Comparison of ENCODE assay signal across 21 cellular contexts in the genomic region with DNA sequence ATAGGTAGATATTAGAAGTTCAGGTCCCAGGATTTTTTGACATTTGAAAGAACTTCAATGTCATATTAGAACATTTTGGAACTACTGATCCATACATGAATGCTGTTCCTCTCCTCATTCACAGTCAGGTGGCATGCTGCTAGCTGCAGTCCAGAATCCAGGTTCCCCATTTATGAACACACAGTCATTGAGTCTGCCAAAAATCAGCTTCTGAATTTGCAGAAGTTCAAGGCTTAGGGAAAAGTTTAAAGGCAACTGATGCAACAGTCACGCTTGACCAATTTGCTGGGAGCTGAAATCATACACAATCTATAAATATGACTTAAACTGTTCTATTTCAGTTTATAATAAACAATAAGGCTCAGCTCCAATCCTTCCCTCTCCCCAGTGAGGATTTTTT. TPM values are rescaled to one million over a fixed set of nuclear protein-coding genes. Genes with fewer than 3 reads are reported as not detected.
A peak's percentile ranks its signal among the peaks of the same experiment; 100 is the strongest.
DNase-seq lines count a peak whose midpoint lies in the region; ATAC-seq and TF ChIP-seq lines count a peak whose summit lies in the region.
"Had no signal": no experiment of that assay in that cellular context is flagged by ENCODE, and none has a peak within 500 bp of the region (broad histone marks: within the 10 kb centered on the region; RNA-seq: fewer than 3 reads in every experiment).

No MANE protein-coding gene starts in this region.

- no peaks in the 10 kb centered on the region for H3K9me3 Mint-ChIP-seq in GM23338
- H3K9me3 Mint-ChIP-seq: IgD-negative memory B cell had no signal

- H3K4me1 Mint-ChIP-seq in GM23338: peaks cover 3% of the 10 kb centered on the region; the same call in 1 of the 3 replicates
- H3K4me1 Mint-ChIP-seq: IgD-negative memory B cell had no signal

- H3K4me1 ChIP-seq in right lobe of liver (peaks cover 0 to 52% (median 17%) of the 10 kb centered on the region in 4 donors), GM23338 (ENCODE audit: insufficient read depth) (no peaks in the 10 kb centered on the region)

- H3K36me3 ChIP-seq in right lobe of liver: no peaks in the 10 kb centered on the region
- H3K36me3 ChIP-seq in GM23338 (ENCODE audit: insufficient read depth): no peaks in the 10 kb centered on the region

- no peak overlapping the region for H3K27ac Mint-ChIP-seq in GM23338
- H3K27ac Mint-ChIP-seq: IgD-negative memory B cell had no signal

- intact Hi-C loops in right lobe of liver (cut with DNase I): no loop called here

- no peaks in the 10 kb centered on the region for H3K79me2 ChIP-seq in GM23338 (replicated peaks; ENCODE audit: insufficient read depth)

- no peak overlapping the region for H3K4me2 ChIP-seq in GM23338
- H3K4me2 ChIP-seq: PC-9 had no signal

- peak; percentile 60 for DNase-seq in KBM-7
- DNase-seq in NOMO-1 (lab: John Stamatoyannopoulos, UW; ENCODE audit: unreplicated experiment in 2 of 2): peak; percentile 50 to 70
- DNase-seq in SKM-1 (lab: John Stamatoyannopoulos, UW; ENCODE audit: unreplicated experiment): peak; percentile 88
- DNase-seq in right lobe of liver: peak in 1 of 3 donors; percentile 58
- DNase-seq in NCI-H1105 treated with DMSO at 0.1 percent for 48 hours (lab: John Stamatoyannopoulos, UW): no peak
- DNase-seq in GM23338 (ENCODE audit: low spot score): no peak
- DNase-seq in DMS53 treated with DMSO at 0.1 percent for 48 hours (lab: John Stamatoyannopoulos, UW; ENCODE audit: unreplicated experiment): no peak
- DNase-seq: C1 segment of cervical spinal cord, COR-L47, DMS153, HCEC 1CT, NCI-H1092, NCI-H1694 treated with DMSO at 0.1 percent for 48 hours, NCI-H2107, NCI-H2227 treated with DMSO at 0.1 percent for 48 hours, NCI-H524 treated with DMSO at 0.1 percent for 48 hours, PC-9 had no signal

- H3K36me3 Mint-ChIP-seq in GM23338 (ENCODE audit: low read depth): no peaks in the 10 kb centered on the region
- H3K36me3 Mint-ChIP-seq: IgD-negative memory B cell had no signal

- no peak overlapping the region for H3K4me3 Mint-ChIP-seq in GM23338
- H3K4me3 Mint-ChIP-seq: IgD-negative memory B cell had no signal

- in situ Hi-C loops in KBM-7 (cut with MboI; ENCODE audit: low pct_unique_long_range_greater_than_20kb, low sequenced_read_pairs): loop anchor here (25.0 kb wide), 1 partner anchor 388 kb away; no protein-coding TSS in a partner anchor

- no peaks in the 10 kb centered on the region for H3F3A ChIP-seq in GM23338 (replicated peaks; ENCODE audit: low read depth)

- no peak overlapping the region for H2AFZ ChIP-seq in GM23338
- H2AFZ ChIP-seq: PC-9 had no signal

- H3K27me3 Mint-ChIP-seq in GM23338 (ENCODE audit: insufficient read depth, low read depth, poor library complexity): peaks cover 2% of the 10 kb centered on the region

- peak; percentile 61 to 65 (median 62) for ATAC-seq in right lobe of liver
- no peak for ATAC-seq in GM23338

- 20% methylated on average over 1 of the region's 1 CpG for WGBS in right lobe of liver (ENCODE audit: insufficient coverage, low coverage, low lambda C conversion rate, missing lambda C conversion rate)

- no peak for TF ChIP-seq POLR2A in right lobe of liver (IDR thresholded peaks at IDR 0.05)

- H3K9me3 ChIP-seq in right lobe of liver: no peaks in the 10 kb centered on the region

- no peaks in the 10 kb centered on the region for H4K20me1 ChIP-seq in GM23338 (replicated peaks; ENCODE audit: insufficient read depth)

- peaks cover 4% of the 10 kb centered on the region; the same call in 1 of the 2 replicates for H3K9me2 ChIP-seq in GM23338 (ENCODE audit: insufficient read depth)

- H3K27me3 ChIP-seq in right lobe of liver (no peaks in the 10 kb centered on the region), GM23338 (ENCODE audit: insufficient read depth) (no peaks in the 10 kb centered on the region)

- TF ChIP-seq CTCF in right lobe of liver (IDR thresholded peaks at IDR 0.05): no peak
- no peak for TF ChIP-seq CTCF in GM23338 (conservative IDR thresholded peaks at IDR 0.05; ENCODE audit: low read depth in 2 of 2)

- peak overlapping the region in 2 of 3 donors; percentile 61 to 66 for H3K27ac ChIP-seq in right lobe of liver
- H3K27ac ChIP-seq in GM23338 (ENCODE audit: low read depth): no peak overlapping the region
- H3K27ac ChIP-seq: PC-9 had no signal

- H3K4me3 ChIP-seq in right lobe of liver (no peak overlapping the region), GM23338 (no peak overlapping the region)
- H3K4me3 ChIP-seq: PC-9 had no signal

TF ChIP-seq in GM23338, 12 proteins besides CTCF, POLR2A, EP300 and RAD21 (continues in another document):
- no peak for TF ChIP-seq EZH2 (IDR thresholded peaks at IDR 0.05; ENCODE audit: low read depth, unreplicated experiment)
- no peak for TF ChIP-seq STAT1 (IDR thresholded peaks at IDR 0.05; ENCODE audit: unreplicated experiment)
- no peak for TF ChIP-seq ZNF331 (CRISPR knock-in tag; IDR thresholded peaks at IDR 0.05; ENCODE audit: low read depth)
- TF ChIP-seq NANOG (IDR thresholded peaks at IDR 0.05; ENCODE audit: borderline replicate concordance): no peak
- TF ChIP-seq, protein P1, sequence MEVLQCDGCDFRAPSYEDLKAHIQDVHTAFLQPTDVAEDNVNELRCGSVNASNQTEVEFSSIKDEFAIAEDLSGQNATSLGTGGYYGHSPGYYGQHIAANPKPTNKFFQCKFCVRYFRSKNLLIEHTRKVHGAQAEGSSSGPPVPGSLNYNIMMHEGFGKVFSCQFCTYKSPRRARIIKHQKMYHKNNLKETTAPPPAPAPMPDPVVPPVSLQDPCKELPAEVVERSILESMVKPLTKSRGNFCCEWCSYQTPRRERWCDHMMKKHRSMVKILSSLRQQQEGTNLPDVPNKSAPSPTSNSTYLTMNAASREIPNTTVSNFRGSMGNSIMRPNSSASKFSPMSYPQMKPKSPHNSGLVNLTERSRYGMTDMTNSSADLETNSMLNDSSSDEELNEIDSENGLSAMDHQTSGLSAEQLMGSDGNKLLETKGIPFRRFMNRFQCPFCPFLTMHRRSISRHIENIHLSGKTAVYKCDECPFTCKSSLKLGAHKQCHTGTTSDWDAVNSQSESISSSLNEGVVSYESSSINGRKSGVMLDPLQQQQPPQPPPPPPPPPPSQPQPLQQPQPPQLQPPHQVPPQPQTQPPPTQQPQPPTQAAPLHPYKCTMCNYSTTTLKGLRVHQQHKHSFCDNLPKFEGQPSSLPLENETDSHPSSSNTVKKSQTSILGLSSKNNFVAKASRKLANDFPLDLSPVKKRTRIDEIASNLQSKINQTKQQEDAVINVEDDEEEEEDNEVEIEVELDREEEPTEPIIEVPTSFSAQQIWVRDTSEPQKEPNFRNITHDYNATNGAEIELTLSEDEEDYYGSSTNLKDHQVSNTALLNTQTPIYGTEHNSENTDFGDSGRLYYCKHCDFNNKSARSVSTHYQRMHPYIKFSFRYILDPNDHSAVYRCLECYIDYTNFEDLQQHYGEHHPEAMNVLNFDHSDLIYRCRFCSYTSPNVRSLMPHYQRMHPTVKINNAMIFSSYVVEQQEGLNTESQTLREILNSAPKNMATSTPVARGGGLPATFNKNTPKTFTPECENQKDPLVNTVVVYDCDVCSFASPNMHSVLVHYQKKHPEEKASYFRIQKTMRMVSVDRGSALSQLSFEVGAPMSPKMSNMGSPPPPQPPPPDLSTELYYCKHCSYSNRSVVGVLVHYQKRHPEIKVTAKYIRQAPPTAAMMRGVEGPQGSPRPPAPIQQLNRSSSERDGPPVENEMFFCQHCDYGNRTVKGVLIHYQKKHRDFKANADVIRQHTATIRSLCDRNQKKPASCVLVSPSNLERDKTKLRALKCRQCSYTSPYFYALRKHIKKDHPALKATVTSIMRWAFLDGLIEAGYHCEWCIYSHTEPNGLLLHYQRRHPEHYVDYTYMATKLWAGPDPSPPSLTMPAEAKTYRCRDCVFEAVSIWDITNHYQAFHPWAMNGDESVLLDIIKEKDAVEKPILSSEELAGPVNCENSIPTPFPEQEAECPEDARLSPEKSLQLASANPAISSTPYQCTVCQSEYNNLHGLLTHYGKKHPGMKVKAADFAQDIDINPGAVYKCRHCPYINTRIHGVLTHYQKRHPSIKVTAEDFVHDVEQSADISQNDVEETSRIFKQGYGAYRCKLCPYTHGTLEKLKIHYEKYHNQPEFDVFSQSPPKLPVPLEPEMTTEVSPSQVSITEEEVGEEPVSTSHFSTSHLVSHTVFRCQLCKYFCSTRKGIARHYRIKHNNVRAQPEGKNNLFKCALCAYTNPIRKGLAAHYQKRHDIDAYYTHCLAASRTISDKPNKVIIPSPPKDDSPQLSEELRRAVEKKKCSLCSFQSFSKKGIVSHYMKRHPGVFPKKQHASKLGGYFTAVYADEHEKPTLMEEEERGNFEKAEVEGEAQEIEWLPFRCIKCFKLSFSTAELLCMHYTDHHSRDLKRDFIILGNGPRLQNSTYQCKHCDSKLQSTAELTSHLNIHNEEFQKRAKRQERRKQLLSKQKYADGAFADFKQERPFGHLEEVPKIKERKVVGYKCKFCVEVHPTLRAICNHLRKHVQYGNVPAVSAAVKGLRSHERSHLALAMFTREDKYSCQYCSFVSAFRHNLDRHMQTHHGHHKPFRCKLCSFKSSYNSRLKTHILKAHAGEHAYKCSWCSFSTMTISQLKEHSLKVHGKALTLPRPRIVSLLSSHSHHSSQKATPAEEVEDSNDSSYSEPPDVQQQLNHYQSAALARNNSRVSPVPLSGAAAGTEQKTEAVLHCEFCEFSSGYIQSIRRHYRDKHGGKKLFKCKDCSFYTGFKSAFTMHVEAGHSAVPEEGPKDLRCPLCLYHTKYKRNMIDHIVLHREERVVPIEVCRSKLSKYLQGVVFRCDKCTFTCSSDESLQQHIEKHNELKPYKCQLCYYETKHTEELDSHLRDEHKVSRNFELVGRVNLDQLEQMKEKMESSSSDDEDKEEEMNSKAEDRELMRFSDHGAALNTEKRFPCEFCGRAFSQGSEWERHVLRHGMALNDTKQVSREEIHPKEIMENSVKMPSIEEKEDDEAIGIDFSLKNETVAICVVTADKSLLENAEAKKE (CRISPR knock-in tag; IDR thresholded peaks at IDR 0.05): no peak
- no peak for TF ChIP-seq ZNF114 (CRISPR knock-in tag; IDR thresholded peaks at IDR 0.05)

RNA-seq across cellular contexts. Expression of gene TTR, which starts 17.3 kb away (rescaled TPM):
- total RNA-seq in right lobe of liver: 1,000 to 10,000 TPM; 1,281 to 4,774 (median 2,625) TPM
- total RNA-seq in GM23338 (2014; rRNA removed; shearing (Covaris generic)): not detected in 2 replicates
- polyA plus RNA-seq in GM23338 (2016; fragmentation: Nextera tagmentation; extraction: Ambion mirVana): not detected in 2 replicates
- total RNA-seq: A673; HT1080; PC-9; T-helper 1 cell treated with Interleukin-12 subunit alpha and Interleukin-12 subunit beta and Interleukin-4 antibody, amounts not matched to agents 30 ng/mL and 1 ng/mL, for 36 hours had no signal
- polyA plus RNA-seq: IgD-negative memory B cell had no signal

Comparison
In these comparisons a context has a peak if more than half of its experiments do, and no peak if none do; other contexts are left out.
1. DNase-seq: peak in KBM-7 (single experiment), NOMO-1 (2 of 2) and SKM-1 (single experiment); none in NCI-H1105 treated with DMSO at 0.1 percent for 48 hours (single experiment), GM23338 (single experiment) and DMS53 treated with DMSO at 0.1 percent for 48 hours (single experiment).
2. RNA of gene TTR, which starts 17.3 kb away (total RNA-seq): 1,281 to 4,774 TPM in right lobe of liver; not detected in GM23338; every median in the first group is over 1,000 times any median in the second.